Comparison of ENCODE assay signal across 25 cellular contexts in genomic region chr4:1223841-1224809, GRCh38. TPM values are rescaled to one million over a fixed set of nuclear protein-coding genes. Genes with fewer than 3 reads are reported as not detected.
DNase-seq lines count a peak whose midpoint lies in the region; ATAC-seq, FAIRE-seq and TF ChIP-seq lines count a peak whose summit lies in the region.
"Had no signal": no experiment of that assay in that cellular context is flagged by ENCODE, and none has a peak within 500 bp of the region (broad histone marks: within the 10 kb centered on the region; RNA-seq: fewer than 3 reads in every experiment).

No MANE protein-coding gene starts in this region.

- POLR2A ChIA-PET in GM12878 (lab: Charles Lee): no interaction called here
- POLR2A ChIA-PET in naive thymus-derived CD4-positive, alpha-beta T cell (lab: Charles Lee): no interaction called here

- H3K9me3 ChIP-seq in CD4-positive, CD25-positive, alpha-beta regulatory T cell (ENCODE audit: control insufficient read depth in 2 of 2, low read length in 2 of 2): no peaks in the 10 kb centered on the region
- H3K9me3 ChIP-seq in GM12878 (replicated peaks; ENCODE audit: control insufficient read depth, insufficient read depth, low read length): no peaks in the 10 kb centered on the region; the same call in 2 of the 3 replicates
- H3K9me3 ChIP-seq in naive thymus-derived CD4-positive, alpha-beta T cell (ENCODE audit: control insufficient read depth in 2 of 3, low read length in 3 of 3): no peaks in the 10 kb centered on the region
- H3K9me3 ChIP-seq: gastrocnemius medialis, thyroid gland had no signal

- intact Hi-C loops in GM12878 (cut with micrococcal nuclease; ENCODE audit: unreplicated experiment): no loop called here
- intact Hi-C loops in naive thymus-derived CD4-positive, alpha-beta T cell (cut with micrococcal nuclease): no loop called here

- no peak for DNase-seq in CD4-positive, CD25-positive, alpha-beta regulatory T cell
- DNase-seq in GM12891 (ENCODE audit: insufficient read length, low spot score) (no peak), GM12878 (ENCODE audit: low read depth, low spot score) (no peak), middle frontal gyrus (ENCODE audit: extremely low spot score, low spot score) (no peak), NCI-H82 (lab: John Stamatoyannopoulos, UW) (no peak)
- DNase-seq in naive thymus-derived CD4-positive, alpha-beta T cell: no peak
- no peak for DNase-seq in activated CD8-positive, alpha-beta memory T cell treated with anti-CD3 and anti-CD28 coated beads, Interleukin-2, amount 10 ng/mL, durations not matched to agents 7 days and 5 days
- DNase-seq: activated effector memory CD4-positive, alpha-beta T cell treated with anti-CD3 and anti-CD28 coated beads, Interleukin-2, amount 50 U/mL, for 16 hours; C1 segment of cervical spinal cord; gastrocnemius medialis; hippocampal formation; KG1; mesendoderm; NCI-H1694; NCI-H2171 treated with DMSO at 0.1 percent for 48 hours; NCI-H526; posterior cingulate gyrus; stimulated activated naive CD8-positive, alpha-beta T cell treated with anti-CD3 and anti-CD28 coated beads, Interleukin-15, amount 100 ng/mL, for 72 hours; thyroid gland; WERI-Rb-1 had no signal

- H2AFZ ChIP-seq in GM12878 (ENCODE audit: control insufficient read depth, low read depth, low read length): no peak overlapping the region

- H3K9me3 Mint-ChIP-seq in CD4-positive, CD25-positive, alpha-beta regulatory T cell: no peaks in the 10 kb centered on the region
- peaks cover 0 to 7% (median 0%) of the 10 kb centered on the region in 11 donors for H3K9me3 Mint-ChIP-seq in naive thymus-derived CD4-positive, alpha-beta T cell
- no peaks in the 10 kb centered on the region for H3K9me3 Mint-ChIP-seq in activated CD8-positive, alpha-beta memory T cell treated with anti-CD3 and anti-CD28 coated beads, Interleukin-2, amount 10 ng/mL, durations not matched to agents 7 days and 5 days (ENCODE audit: low read depth)
- H3K9me3 Mint-ChIP-seq: stimulated activated naive CD8-positive, alpha-beta T cell treated with anti-CD3 and anti-CD28 coated beads, Interleukin-15, amount 100 ng/mL, for 72 hours had no signal

- peak; percentile 43 for FAIRE-seq in GM12891 (lab: Jason Lieb, UNC)
- peak; percentile 13 for FAIRE-seq in GM12878 (lab: Jason Lieb, UNC)

- no peaks in the 10 kb centered on the region for H4K20me1 ChIP-seq in GM12878 (ENCODE audit: control insufficient read depth, insufficient read depth)

- H3K4me3 ChIP-seq in CD4-positive, CD25-positive, alpha-beta regulatory T cell (ENCODE audit: low read depth, low read length): no peak overlapping the region
- H3K4me3 ChIP-seq in GM12878: no peak overlapping the region
- no peak overlapping the region for H3K4me3 ChIP-seq in naive thymus-derived CD4-positive, alpha-beta T cell (ENCODE audit: low read length)
- H3K4me3 ChIP-seq: coronary artery, gastrocnemius medialis, thyroid gland had no signal

- TF ChIP-seq EP300 in GM12878 (IDR thresholded peaks at IDR 0.05; ENCODE audit: borderline replicate concordance in 1 of 2, control insufficient read depth in 1 of 2, low read depth in 2 of 2, low read length in 2 of 2): no peak

- SMC1A ChIA-PET in GM12878 (lab: Charles Lee; ENCODE audit: uncharacterized antibody, unreplicated experiment): no interaction called here

- WGBS in GM12878 (ENCODE audit: insufficient coverage, insufficient replicate concordance, low lambda C conversion rate, missing lambda C conversion rate): 97% methylated on average over 40 of the region's 40 CpGs

- in situ Hi-C loops in GM12878 (cut with MboI): no loop called here

- RAD21 ChIA-PET in GM12878 (lab: Charles Lee; ENCODE audit: unreplicated experiment): no interaction called here

- peaks cover 5 to 11% (median 8%) of the 10 kb centered on the region in 4 donors for H3K4me1 Mint-ChIP-seq in CD4-positive, CD25-positive, alpha-beta regulatory T cell
- H3K4me1 Mint-ChIP-seq in naive thymus-derived CD4-positive, alpha-beta T cell: peaks cover 5 to 42% (median 11%) of the 10 kb centered on the region in 7 donors
- peaks cover 12% of the 10 kb centered on the region for H3K4me1 Mint-ChIP-seq in activated CD8-positive, alpha-beta memory T cell treated with anti-CD3 and anti-CD28 coated beads, Interleukin-2, amount 10 ng/mL, durations not matched to agents 7 days and 5 days

- peak overlapping the region in 1 of 4 donors; percentile 29 for H3K4me3 Mint-ChIP-seq in CD4-positive, CD25-positive, alpha-beta regulatory T cell
- no peak overlapping the region for H3K4me3 Mint-ChIP-seq in naive thymus-derived CD4-positive, alpha-beta T cell
- no peak overlapping the region for H3K4me3 Mint-ChIP-seq in activated CD8-positive, alpha-beta memory T cell treated with anti-CD3 and anti-CD28 coated beads, Interleukin-2, amount 10 ng/mL, durations not matched to agents 7 days and 5 days
- H3K4me3 Mint-ChIP-seq: stimulated activated naive CD8-positive, alpha-beta T cell treated with anti-CD3 and anti-CD28 coated beads, Interleukin-15, amount 100 ng/mL, for 72 hours had no signal

- H3K4me2 ChIP-seq in GM12878 (ENCODE audit: control insufficient read depth, insufficient read depth): no peak overlapping the region

- H3K4me1 ChIP-seq in CD4-positive, CD25-positive, alpha-beta regulatory T cell (ENCODE audit: control insufficient read depth, insufficient read depth, low read length, poor library complexity, severe bottlenecking): peaks cover 4% of the 10 kb centered on the region
- peaks cover 11% of the 10 kb centered on the region for H3K4me1 ChIP-seq in GM12878 (ENCODE audit: control insufficient read depth, insufficient read depth, low read length)
- peaks cover 0 to 3% of the 10 kb centered on the region in 2 donors for H3K4me1 ChIP-seq in naive thymus-derived CD4-positive, alpha-beta T cell (ENCODE audit: control insufficient read depth in 2 of 2, insufficient read depth in 2 of 2, low read length in 2 of 2)
- H3K4me1 ChIP-seq: gastrocnemius medialis had no signal

- H3K36me3 Mint-ChIP-seq in CD4-positive, CD25-positive, alpha-beta regulatory T cell: peaks cover 45% of the 10 kb centered on the region
- peaks cover 12 to 48% (median 34%) of the 10 kb centered on the region in 5 donors for H3K36me3 Mint-ChIP-seq in naive thymus-derived CD4-positive, alpha-beta T cell
- peaks cover 66% of the 10 kb centered on the region for H3K36me3 Mint-ChIP-seq in activated CD8-positive, alpha-beta memory T cell treated with anti-CD3 and anti-CD28 coated beads, Interleukin-2, amount 10 ng/mL, durations not matched to agents 7 days and 5 days

- TSS peak; percentile 51 for BruUV-seq in GM12878 (replicated peaks; lab: Mats Ljungman, UMichigan)

- TF ChIP-seq POLR2A in GM12891 (IDR thresholded peaks at IDR 0.05; ENCODE audit: low read depth, low read length): no peak
- peak; percentile 67; the same call in 1 of the 2 replicates for TF ChIP-seq POLR2A in GM12878 (IDR thresholded peaks at IDR 0.05; ENCODE audit: low read depth, low read length)

- no peak overlapping the region for H3K27ac ChIP-seq in CD4-positive, CD25-positive, alpha-beta regulatory T cell (ENCODE audit: insufficient read depth, low read length, poor library complexity, severe bottlenecking)
- H3K27ac ChIP-seq in GM12878 (ENCODE audit: control insufficient read depth, insufficient read depth): no peak overlapping the region
- H3K27ac ChIP-seq in naive thymus-derived CD4-positive, alpha-beta T cell (ENCODE audit: low read depth, low read length): no peak overlapping the region
- H3K27ac ChIP-seq: coronary artery, gastrocnemius medialis, thyroid gland, WERI-Rb-1 had no signal

- no peaks in the 10 kb centered on the region for H3K27me3 Mint-ChIP-seq in CD4-positive, CD25-positive, alpha-beta regulatory T cell
- H3K27me3 Mint-ChIP-seq in naive thymus-derived CD4-positive, alpha-beta T cell: no peaks in the 10 kb centered on the region
- H3K27me3 Mint-ChIP-seq in activated CD8-positive, alpha-beta memory T cell treated with anti-CD3 and anti-CD28 coated beads, Interleukin-2, amount 10 ng/mL, durations not matched to agents 7 days and 5 days: no peaks in the 10 kb centered on the region
- H3K27me3 Mint-ChIP-seq: stimulated activated naive CD8-positive, alpha-beta T cell treated with anti-CD3 and anti-CD28 coated beads, Interleukin-15, amount 100 ng/mL, for 72 hours had no signal

- H3K9ac ChIP-seq in GM12878 (ENCODE audit: control insufficient read depth, insufficient read depth, low read length): no peak overlapping the region

- no peak for TF ChIP-seq RAD21 in GM12878 (IDR thresholded peaks at IDR 0.05; ENCODE audit: insufficient read depth, low read depth, low read length)

- CTCF ChIA-PET in GM12878 (lab: Yijun Ruan, JAX): no interaction called here
- CTCF ChIA-PET in naive thymus-derived CD4-positive, alpha-beta T cell (lab: Charles Lee): no interaction called here
- CTCF ChIA-PET in activated CD8-positive, alpha-beta memory T cell treated with anti-CD3 and anti-CD28 coated beads, Interleukin-2, amount 10 ng/mL, durations not matched to agents 7 days and 5 days (lab: Charles Lee): no interaction called here

- H3K36me3 ChIP-seq in CD4-positive, CD25-positive, alpha-beta regulatory T cell (ENCODE audit: control insufficient read depth, insufficient read depth, low read length): peaks cover 56% of the 10 kb centered on the region
- peaks cover 14 to 44% of the 10 kb centered on the region in 2 experiments for H3K36me3 ChIP-seq in GM12878 (ENCODE audit: control insufficient read depth in 2 of 2, insufficient read depth in 2 of 2, low read length in 1 of 2)
- peaks cover 15 to 88% (median 23%) of the 10 kb centered on the region in 3 experiments for H3K36me3 ChIP-seq in naive thymus-derived CD4-positive, alpha-beta T cell (ENCODE audit: control insufficient read depth in 2 of 3, insufficient read depth in 3 of 3, low read length in 3 of 3)

- no peak for ATAC-seq in CD4-positive, CD25-positive, alpha-beta regulatory T cell (ENCODE audit: low read depth in 2 of 2)
- no peak for ATAC-seq in GM12878
- ATAC-seq in naive thymus-derived CD4-positive, alpha-beta T cell: peak; percentile 1
- ATAC-seq in GM21381 (IDR thresholded peaks at IDR 0.05; ENCODE audit: unreplicated experiment): no peak
- ATAC-seq in activated CD8-positive, alpha-beta memory T cell treated with anti-CD3 and anti-CD28 coated beads, Interleukin-2, amount 10 ng/mL, durations not matched to agents 7 days and 5 days: no peak
- ATAC-seq: gastrocnemius medialis; left lobe of liver; sciatic nerve; SK-N-SH treated with all-trans-retinoic acid at 6 μM for 48 hours; stimulated activated naive CD8-positive, alpha-beta T cell treated with anti-CD3 and anti-CD28 coated beads, Interleukin-15, amount 100 ng/mL, for 72 hours had no signal

- no peak for TF ChIP-seq CTCF in GM12878 (IDR thresholded peaks at IDR 0.05 in 2 of 3, conservative IDR thresholded peaks at IDR 0.05 in 1 of 3; ENCODE audit: control insufficient read depth in 2 of 3, extremely low read depth in 1 of 3, insufficient read depth in 1 of 3, low read depth in 3 of 3, low read length in 3 of 3)

- no peaks in the 10 kb centered on the region for H3K27me3 ChIP-seq in CD4-positive, CD25-positive, alpha-beta regulatory T cell (ENCODE audit: control insufficient read depth, insufficient read depth, low read length)
- no peaks in the 10 kb centered on the region for H3K27me3 ChIP-seq in GM12878 (replicated peaks in 1 of 2; ENCODE audit: control insufficient read depth in 2 of 2, insufficient read depth in 2 of 2, low read length in 1 of 2)
- no peaks in the 10 kb centered on the region for H3K27me3 ChIP-seq in naive thymus-derived CD4-positive, alpha-beta T cell (ENCODE audit: control insufficient read depth in 2 of 2, insufficient read depth in 2 of 2, low read length in 2 of 2)
- H3K27me3 ChIP-seq: gastrocnemius medialis, thyroid gland had no signal

- H3K27ac Mint-ChIP-seq in CD4-positive, CD25-positive, alpha-beta regulatory T cell: peak overlapping the region in 2 of 3 donors; percentile 26 to 64
- peak overlapping the region in 6 of 9 donors; percentile 15 to 74 (median 44) for H3K27ac Mint-ChIP-seq in naive thymus-derived CD4-positive, alpha-beta T cell
- H3K27ac Mint-ChIP-seq in activated CD8-positive, alpha-beta memory T cell treated with anti-CD3 and anti-CD28 coated beads, Interleukin-2, amount 10 ng/mL, durations not matched to agents 7 days and 5 days: no peak overlapping the region

- H3K79me2 ChIP-seq in GM12878 (ENCODE audit: control insufficient read depth, insufficient read depth, low read length): no peaks in the 10 kb centered on the region

RNA-seq across cellular contexts. Expression of gene CTBP1, which starts 24.8 kb away (rescaled TPM):
- total RNA-seq in CD4-positive, CD25-positive, alpha-beta regulatory T cell: 198 TPM
- 10 to 100 TPM; 32.4 to 82.8 (median 52.0) TPM for polyA plus RNA-seq in CD4-positive, CD25-positive, alpha-beta regulatory T cell
- 97.8 TPM for polyA plus RNA-seq in GM12891 (2012; ENCODE audit: low read depth, missing spikeins)
- 114 and 143 TPM in 2 replicates for total RNA-seq in GM12878 (2013; cell fraction: nucleolus; rRNA removed)
- total RNA-seq in GM12878 (2014; rRNA removed) (143 and 160 TPM in 2 replicates), GM12878 (2014; rRNA removed; fragmentation: Illumina TruSeq; extraction: Trizol) (53.9 and 62.2 TPM in 2 replicates), GM12878 (2021) (182 TPM in 2 replicates)
- 42.6 TPM for polyA plus RNA-seq in GM12878 (2011; ENCODE audit: low read depth)
- polyA plus RNA-seq in GM12878 (2011; rRNA removed) (59.1 and 78.2 TPM in 2 replicates), GM12878 (2014; fragmentation: Illumina TruSeq; extraction: Trizol) (45.1 and 63.9 TPM in 2 replicates), GM12878 (2014; fragmentation: Nextera tagmentation; extraction: Ambion mirVana) (10 to 100 TPM in 1 of 2 experiments, 1 to 10 TPM in 1; 7.4 to 21.2 TPM), GM12878 (2014; rRNA removed) (164 and 182 TPM in 2 replicates), GM12878 (2016; fragmentation: Nextera tagmentation; extraction: Ambion mirVana) (10 to 100 TPM; 36.8 to 43.1 TPM)
- 120 and 316 TPM in 2 replicates for polyA plus RNA-seq in GM12878 (2011; cell fraction: cytosol; rRNA removed)
- polyA plus RNA-seq in GM12878 (2011; cell fraction: nucleus; rRNA removed): 515 and 586 TPM in 2 replicates
- 132 and 134 TPM in 2 replicates for polyA plus RNA-seq in GM12878 (2012)
- polyA minus RNA-seq in GM12878 (2011; rRNA and poly(A)+ RNA removed): 94.5 and 212 TPM in 2 replicates
- 114 and 138 TPM in 2 replicates for polyA minus RNA-seq in GM12878 (2011; cell fraction: cytosol; rRNA and poly(A)+ RNA removed)
- polyA minus RNA-seq in GM12878 (2011; cell fraction: nucleus; rRNA and poly(A)+ RNA removed): 50.2 and 76.5 TPM in 2 replicates
- total RNA-seq in naive thymus-derived CD4-positive, alpha-beta T cell: 100 to 1,000 TPM; 177 to 233 (median 200) TPM
- 10 to 100 TPM; 57.2 to 79.2 TPM for polyA plus RNA-seq in naive thymus-derived CD4-positive, alpha-beta T cell
- total RNA-seq in activated CD8-positive, alpha-beta memory T cell treated with anti-CD3 and anti-CD28 coated beads, Interleukin-2, amount 10 ng/mL, durations not matched to agents 7 days and 5 days: 100 to 1,000 TPM; 193 to 250 TPM

RNA-seq across cellular contexts. Expression of gene SPON2, which starts 51.7 kb away (rescaled TPM):
- 23.9 TPM for total RNA-seq in CD4-positive, CD25-positive, alpha-beta regulatory T cell
- 1 to 10 TPM; 3.4 to 8.1 (median 6.2) TPM for polyA plus RNA-seq in CD4-positive, CD25-positive, alpha-beta regulatory T cell
- polyA plus RNA-seq in GM12891 (2012; ENCODE audit: low read depth, missing spikeins): 2.4 TPM
- total RNA-seq in GM12878 (2013; cell fraction: nucleolus; rRNA removed): 71.0 and 75.2 TPM in 2 replicates
- total RNA-seq in GM12878 (2014; rRNA removed) (8.7 and 10.4 TPM in 2 replicates), GM12878 (2014; rRNA removed; fragmentation: Illumina TruSeq; extraction: Trizol) (6.9 and 9.1 TPM in 2 replicates), GM12878 (2021) (9.3 and 10.2 TPM in 2 replicates)
- 3.6 TPM for polyA plus RNA-seq in GM12878 (2011; ENCODE audit: low read depth)
- polyA plus RNA-seq in GM12878 (2011; rRNA removed) (6.7 and 7.5 TPM in 2 replicates), GM12878 (2014; fragmentation: Illumina TruSeq; extraction: Trizol) (2.6 and 5.1 TPM in 2 replicates), GM12878 (2014; fragmentation: Nextera tagmentation; extraction: Ambion mirVana) (1 to 10 TPM; 1.1 to 1.6 TPM), GM12878 (2014; rRNA removed) (10.1 and 11.2 TPM in 2 replicates), GM12878 (2016; fragmentation: Nextera tagmentation; extraction: Ambion mirVana) (1 to 10 TPM; 7.1 to 9.6 TPM)
- polyA plus RNA-seq in GM12878 (2011; cell fraction: cytosol; rRNA removed): 7.6 and 10.1 TPM in 2 replicates
- polyA plus RNA-seq in GM12878 (2011; cell fraction: nucleus; rRNA removed): 36.0 and 37.7 TPM in 2 replicates
- polyA plus RNA-seq in GM12878 (2012): 11.7 and 12.2 TPM in 2 replicates
- 2.0 and 6.5 TPM in 2 replicates for polyA minus RNA-seq in GM12878 (2011; rRNA and poly(A)+ RNA removed)
- polyA minus RNA-seq in GM12878 (2011; cell fraction: cytosol; rRNA and poly(A)+ RNA removed): 3.3 and 4.9 TPM in 2 replicates
- polyA minus RNA-seq in GM12878 (2011; cell fraction: nucleus; rRNA and poly(A)+ RNA removed): 13.2 and 17.9 TPM in 2 replicates
- 10 to 100 TPM in 3 of 5 experiments, 1 to 10 TPM in 2; 5.7 to 79.1 (median 16.0) TPM for total RNA-seq in naive thymus-derived CD4-positive, alpha-beta T cell
- polyA plus RNA-seq in naive thymus-derived CD4-positive, alpha-beta T cell: 1 to 10 TPM; 2.8 to 3.8 TPM
- 10 to 100 TPM; 11.7 to 28.0 TPM for total RNA-seq in activated CD8-positive, alpha-beta memory T cell treated with anti-CD3 and anti-CD28 coated beads, Interleukin-2, amount 10 ng/mL, durations not matched to agents 7 days and 5 days
